8 cellular contexts compared by ENCODE assay signal in the genomic region with DNA sequence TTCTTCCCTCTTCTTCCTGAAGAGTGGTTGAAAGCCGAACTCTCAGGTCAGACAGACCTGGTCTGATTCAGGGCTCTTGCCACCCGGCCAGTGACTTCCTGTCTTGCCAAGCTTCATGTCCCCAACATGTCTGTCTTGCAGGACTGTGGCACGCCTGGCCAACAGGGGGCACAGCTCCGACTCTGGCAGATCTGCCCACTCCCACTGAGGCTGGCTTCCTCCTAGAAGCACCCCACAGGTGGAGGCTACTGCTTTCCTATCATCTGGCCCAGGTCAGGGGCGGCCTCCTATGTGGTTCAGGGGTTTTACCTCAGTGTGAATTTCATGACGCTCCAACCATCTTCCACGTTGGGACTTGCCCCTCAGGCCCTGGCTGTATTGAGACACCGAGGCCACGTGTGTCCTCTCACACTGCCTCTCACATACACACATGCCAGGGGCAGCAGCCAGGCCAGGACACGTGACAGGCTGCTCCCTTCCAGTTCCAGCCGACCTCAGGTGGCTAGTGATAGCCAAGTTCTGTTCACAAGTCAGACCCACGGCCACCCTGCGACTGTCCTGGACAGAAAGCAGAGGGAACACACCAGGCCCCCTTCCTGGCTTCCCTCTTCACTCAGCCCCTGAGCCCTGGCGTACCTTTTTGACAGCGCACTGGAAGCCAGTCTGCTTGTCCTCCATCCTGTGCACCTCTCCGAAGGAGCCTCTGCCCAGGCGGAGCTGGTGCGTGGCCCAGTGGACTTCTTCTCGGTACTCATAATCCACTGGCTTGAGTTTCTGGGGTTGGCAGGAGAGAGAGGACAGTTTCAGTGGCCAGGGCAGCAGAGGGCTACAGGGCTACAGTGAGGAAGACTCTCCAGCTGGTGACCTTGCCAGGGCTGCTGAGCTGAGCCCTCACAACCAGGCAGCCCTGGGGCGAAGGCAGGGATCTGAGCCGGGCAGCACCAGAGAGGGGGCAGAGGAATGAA. TPM values are rescaled to one million over a fixed set of nuclear protein-coding genes. Genes with fewer than 3 reads are reported as not detected.
DNase-seq lines count a peak whose midpoint lies in the region; FAIRE-seq and TF ChIP-seq lines count a peak whose summit lies in the region.

No MANE protein-coding gene starts in this region.

- peaks cover 7% of the 10 kb centered on the region for H3K4me1 Mint-ChIP-seq in activated T-helper 2 cell treated with anti-CD3 and anti-CD28 coated beads, Interferon-gamma antibody, Interleukin-2, Interleukin-4, amounts not matched to agents 10 μg/mL and 5 μg/mL and 100 μg/mL, durations not matched to agents 14 hours and 24 hours and 36 hours (ENCODE audit: low read depth)

- TF ChIP-seq CTCF in kidney (IDR thresholded peaks at IDR 0.05; ENCODE audit: borderline replicate concordance, extremely low read depth, insufficient read depth) = no peak
- TF ChIP-seq CTCF in transverse colon (IDR thresholded peaks at IDR 0.05) = peak; percentile 10 to 31 (median 15)

- no peaks in the 10 kb centered on the region for H3K9me3 Mint-ChIP-seq in activated T-helper 2 cell treated with anti-CD3 and anti-CD28 coated beads, Interferon-gamma antibody, Interleukin-2, Interleukin-4, amounts not matched to agents 10 μg/mL and 5 μg/mL and 100 μg/mL, durations not matched to agents 14 hours and 24 hours and 36 hours

- TF ChIP-seq EP300 in transverse colon (IDR thresholded peaks at IDR 0.05; ENCODE audit: low read depth) = no peak

- H3K4me1 ChIP-seq in kidney (ENCODE audit: control insufficient read depth in 1 of 2, insufficient read depth in 1 of 2, low read depth in 1 of 2, low read length in 2 of 2) = peaks cover 12 to 23% of the 10 kb centered on the region in 2 donors
- peaks cover 12 to 35% (median 28%) of the 10 kb centered on the region in 4 donors for H3K4me1 ChIP-seq in transverse colon

- TF ChIP-seq POLR2A in transverse colon (IDR thresholded peaks at IDR 0.05) = no peak

- H3K36me3 ChIP-seq in kidney (ENCODE audit: control insufficient read depth in 1 of 2, insufficient read depth in 2 of 2, low read length in 2 of 2) (peaks cover 27 to 42% of the 10 kb centered on the region in 2 donors), transverse colon (peaks cover 0 to 23% (median 5%) of the 10 kb centered on the region in 4 donors)

- no peak for FAIRE-seq in kidney (lab: Jason Lieb, UNC)

- no peak overlapping the region for H3K9ac ChIP-seq in kidney (ENCODE audit: low read length in 2 of 2)

- intact Hi-C loops in activated T-helper 2 cell treated with anti-CD3 and anti-CD28 coated beads, Interferon-gamma antibody, Interleukin-2, Interleukin-4, amounts not matched to agents 10 μg/mL and 5 μg/mL and 100 μg/mL, durations not matched to agents 14 hours and 24 hours and 36 hours (cut with micrococcal nuclease) = no loop called here
- intact Hi-C loops in kidney (cut with DNase I) = loop anchor here (5.0 kb wide), 1 partner anchor 103 kb away; no protein-coding TSS in a partner anchor
- intact Hi-C loops in transverse colon (cut with DNase I; ENCODE audit: low total_unique reads) = no loop called here

- in situ Hi-C loops in transverse colon (cut with MboI; ENCODE audit: low pct_ligation_motif_present in 1 of 4, low pct_unique_long_range_greater_than_20kb in 1 of 4, low sequenced_read_pairs in 3 of 4) = loop anchor here in 1 of 4 donors (5.0 kb wide), 1 partner anchor 98 kb away; no protein-coding TSS in a partner anchor

- H3K4me3 ChIP-seq in kidney (ENCODE audit: low read length in 2 of 2) (no peak overlapping the region), transverse colon (no peak overlapping the region)

- H3K9me3 ChIP-seq in kidney (ENCODE audit: control insufficient read depth in 1 of 2, low read length in 2 of 2) (no peaks in the 10 kb centered on the region), transverse colon (no peaks in the 10 kb centered on the region)

- H3K27ac Mint-ChIP-seq in activated T-helper 2 cell treated with anti-CD3 and anti-CD28 coated beads, Interferon-gamma antibody, Interleukin-2, Interleukin-4, amounts not matched to agents 10 μg/mL and 5 μg/mL and 100 μg/mL, durations not matched to agents 14 hours and 24 hours and 36 hours = peak overlapping the region; percentile 69

- no peak overlapping the region for H3K27ac ChIP-seq in kidney (ENCODE audit: low read depth in 2 of 2, low read length in 2 of 2)
- peak overlapping the region; percentile 55 to 81 (median 68) for H3K27ac ChIP-seq in transverse colon

- DNase-seq in activated gamma-delta T cell treated with Interleukin-2 at 50 U/mL for 16 hours = peak; percentile 30
- no peak for DNase-seq in activated gamma-delta T cell (lab: John Stamatoyannopoulos, UW)
- DNase-seq in activated T-helper 2 cell treated with anti-CD3 and anti-CD28 coated beads, Interferon-gamma antibody, Interleukin-2, Interleukin-4, amounts not matched to agents 10 μg/mL and 5 μg/mL and 100 μg/mL, durations not matched to agents 14 hours and 24 hours and 36 hours (ENCODE audit: low spot score) = no peak
- DNase-seq in kidney = peak; percentile 54
- no peak for DNase-seq in transverse colon
- DNase-seq in DMS79 treated with DMSO at 0.1 percent for 48 hours (lab: John Stamatoyannopoulos, UW) = no peak
- no peak for DNase-seq in NCI-H2196 treated with DMSO at 0.1 percent for 48 hours (lab: John Stamatoyannopoulos, UW; ENCODE audit: unreplicated experiment)
- no peak for DNase-seq in C1 segment of cervical spinal cord (lab: John Stamatoyannopoulos, UW)

- H3K27me3 Mint-ChIP-seq in activated T-helper 2 cell treated with anti-CD3 and anti-CD28 coated beads, Interferon-gamma antibody, Interleukin-2, Interleukin-4, amounts not matched to agents 10 μg/mL and 5 μg/mL and 100 μg/mL, durations not matched to agents 14 hours and 24 hours and 36 hours (ENCODE audit: low read depth) = no peaks in the 10 kb centered on the region

- 80 to 90% methylated on average over 2 to 21 of the region's 21 CpGs for WGBS in transverse colon (ENCODE audit: low coverage in 1 of 2), 2 donors

- no peak overlapping the region for H3K4me3 Mint-ChIP-seq in activated T-helper 2 cell treated with anti-CD3 and anti-CD28 coated beads, Interferon-gamma antibody, Interleukin-2, Interleukin-4, amounts not matched to agents 10 μg/mL and 5 μg/mL and 100 μg/mL, durations not matched to agents 14 hours and 24 hours and 36 hours (ENCODE audit: low read depth)

- H3K36me3 Mint-ChIP-seq in activated T-helper 2 cell treated with anti-CD3 and anti-CD28 coated beads, Interferon-gamma antibody, Interleukin-2, Interleukin-4, amounts not matched to agents 10 μg/mL and 5 μg/mL and 100 μg/mL, durations not matched to agents 14 hours and 24 hours and 36 hours (ENCODE audit: low read depth) = peaks cover 74% of the 10 kb centered on the region

- no peaks in the 10 kb centered on the region for H3K27me3 ChIP-seq in transverse colon

RNA-seq across cellular contexts. Expression of gene SPATA32, which starts 22.6 kb away (rescaled TPM):
- 0.37 and 0.67 TPM in 2 replicates for total RNA-seq in activated T-helper 2 cell treated with anti-CD3 and anti-CD28 coated beads, Interferon-gamma antibody, Interleukin-2, Interleukin-4, amounts not matched to agents 10 μg/mL and 5 μg/mL and 100 μg/mL, durations not matched to agents 14 hours and 24 hours and 36 hours
- not detected for total RNA-seq in kidney
- polyA plus RNA-seq in kidney (ENCODE audit: insufficient read depth, low read depth, low replicate concordance) = not detected
- under 1 TPM in 1 of 4 donors, not detected in 3; 0.48 TPM for total RNA-seq in transverse colon

RNA-seq across cellular contexts. Expression of gene MAP3K14, which starts 32.4 kb away (rescaled TPM):
- 45.6 and 49.5 TPM in 2 replicates for total RNA-seq in activated T-helper 2 cell treated with anti-CD3 and anti-CD28 coated beads, Interferon-gamma antibody, Interleukin-2, Interleukin-4, amounts not matched to agents 10 μg/mL and 5 μg/mL and 100 μg/mL, durations not matched to agents 14 hours and 24 hours and 36 hours
- total RNA-seq in kidney = 24.5 TPM
- polyA plus RNA-seq in kidney (ENCODE audit: insufficient read depth, low read depth, low replicate concordance) = 7.6 TPM
- total RNA-seq in transverse colon = 10 to 100 TPM; 13.0 to 33.7 (median 18.7) TPM

Comparison
In these comparisons a context has a peak if more than half of its experiments do, and no peak if none do; other contexts are left out.
1. DNase-seq: peak in activated gamma-delta T cell treated with Interleukin-2 at 50 U/mL for 16 hours (single experiment) and kidney (single experiment); none in activated gamma-delta T cell (single experiment), activated T-helper 2 cell treated with anti-CD3 and anti-CD28 coated beads, Interferon-gamma antibody, Interleukin-2, Interleukin-4, amounts not matched to agents 10 μg/mL and 5 μg/mL and 100 μg/mL, durations not matched to agents 14 hours and 24 hours and 36 hours (single experiment), transverse colon (single experiment), DMS79 treated with DMSO at 0.1 percent for 48 hours (single experiment), NCI-H2196 treated with DMSO at 0.1 percent for 48 hours (single experiment) and C1 segment of cervical spinal cord (0 of 14).
2. H3K27ac ChIP-seq: peak in transverse colon (4 of 4); none in kidney (0 of 2).